In the genomic region with DNA sequence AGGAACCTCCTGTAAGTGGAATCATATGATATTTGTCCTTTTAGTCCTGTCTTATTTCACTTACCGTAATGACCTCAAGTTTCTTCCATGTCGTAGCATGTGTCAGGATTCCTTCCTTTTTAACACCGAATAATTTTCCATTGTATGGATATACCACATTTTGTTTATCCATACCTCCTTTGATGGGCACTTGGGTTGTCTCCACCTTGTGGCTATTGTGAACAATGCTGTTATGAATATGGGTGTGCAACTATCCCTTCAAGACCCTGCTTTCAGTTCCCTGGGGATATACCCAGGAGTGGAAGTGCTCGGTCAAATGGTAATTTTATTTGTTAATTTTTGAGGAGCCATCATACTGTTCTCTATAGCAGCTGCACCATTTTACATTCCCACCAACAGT, we compare ENCODE assay signal across 2 cellular contexts.
TF ChIP-seq lines count a peak whose summit lies in the region.

No MANE protein-coding gene starts in this region.

TF ChIP-seq in HCT116, 20 proteins besides CTCF, POLR2A, EP300 and RAD21 (continued from another document):
- TF ChIP-seq ZNF274 (IDR thresholded peaks at IDR 0.05; ENCODE audit: low read depth, low read length) (no peak), ZFX (IDR thresholded peaks at IDR 0.05) (no peak), TCF7L2 (IDR thresholded peaks at IDR 0.05; ENCODE audit: borderline replicate concordance, extremely low read depth, insufficient read depth, insufficient read length) (no peak), EZH2phosphoT487 (IDR thresholded peaks at IDR 0.05; ENCODE audit: borderline replicate concordance) (no peak), SRF (IDR thresholded peaks at IDR 0.05; ENCODE audit: low read depth) (no peak), YY1 (IDR thresholded peaks at IDR 0.05; ENCODE audit: extremely low read depth, insufficient replicate concordance, low read depth, low read length) (no peak), POLR2AphosphoS5 (IDR thresholded peaks at IDR 0.05; ENCODE audit: low read depth, low read length) (no peak), EZH2 (IDR thresholded peaks at IDR 0.05) (no peak), SP1 (IDR thresholded peaks at IDR 0.05; ENCODE audit: low read depth) (no peak), SIN3A (IDR thresholded peaks at IDR 0.05; ENCODE audit: low read depth) (no peak), EGR1 (IDR thresholded peaks at IDR 0.05; ENCODE audit: low read depth) (no peak), JUND (IDR thresholded peaks at IDR 0.05) (no peak), CEBPB (IDR thresholded peaks at IDR 0.05; ENCODE audit: low read depth) (no peak)
- TF ChIP-seq, protein P1, sequence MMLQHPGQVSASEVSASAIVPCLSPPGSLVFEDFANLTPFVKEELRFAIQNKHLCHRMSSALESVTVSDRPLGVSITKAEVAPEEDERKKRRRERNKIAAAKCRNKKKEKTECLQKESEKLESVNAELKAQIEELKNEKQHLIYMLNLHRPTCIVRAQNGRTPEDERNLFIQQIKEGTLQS (IDR thresholded peaks at IDR 0.05) = no peak
- TF ChIP-seq, protein P2, sequence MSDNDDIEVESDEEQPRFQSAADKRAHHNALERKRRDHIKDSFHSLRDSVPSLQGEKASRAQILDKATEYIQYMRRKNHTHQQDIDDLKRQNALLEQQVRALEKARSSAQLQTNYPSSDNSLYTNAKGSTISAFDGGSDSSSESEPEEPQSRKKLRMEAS (IDR thresholded peaks at IDR 0.05) = no peak
- TF ChIP-seq, protein P3, sequence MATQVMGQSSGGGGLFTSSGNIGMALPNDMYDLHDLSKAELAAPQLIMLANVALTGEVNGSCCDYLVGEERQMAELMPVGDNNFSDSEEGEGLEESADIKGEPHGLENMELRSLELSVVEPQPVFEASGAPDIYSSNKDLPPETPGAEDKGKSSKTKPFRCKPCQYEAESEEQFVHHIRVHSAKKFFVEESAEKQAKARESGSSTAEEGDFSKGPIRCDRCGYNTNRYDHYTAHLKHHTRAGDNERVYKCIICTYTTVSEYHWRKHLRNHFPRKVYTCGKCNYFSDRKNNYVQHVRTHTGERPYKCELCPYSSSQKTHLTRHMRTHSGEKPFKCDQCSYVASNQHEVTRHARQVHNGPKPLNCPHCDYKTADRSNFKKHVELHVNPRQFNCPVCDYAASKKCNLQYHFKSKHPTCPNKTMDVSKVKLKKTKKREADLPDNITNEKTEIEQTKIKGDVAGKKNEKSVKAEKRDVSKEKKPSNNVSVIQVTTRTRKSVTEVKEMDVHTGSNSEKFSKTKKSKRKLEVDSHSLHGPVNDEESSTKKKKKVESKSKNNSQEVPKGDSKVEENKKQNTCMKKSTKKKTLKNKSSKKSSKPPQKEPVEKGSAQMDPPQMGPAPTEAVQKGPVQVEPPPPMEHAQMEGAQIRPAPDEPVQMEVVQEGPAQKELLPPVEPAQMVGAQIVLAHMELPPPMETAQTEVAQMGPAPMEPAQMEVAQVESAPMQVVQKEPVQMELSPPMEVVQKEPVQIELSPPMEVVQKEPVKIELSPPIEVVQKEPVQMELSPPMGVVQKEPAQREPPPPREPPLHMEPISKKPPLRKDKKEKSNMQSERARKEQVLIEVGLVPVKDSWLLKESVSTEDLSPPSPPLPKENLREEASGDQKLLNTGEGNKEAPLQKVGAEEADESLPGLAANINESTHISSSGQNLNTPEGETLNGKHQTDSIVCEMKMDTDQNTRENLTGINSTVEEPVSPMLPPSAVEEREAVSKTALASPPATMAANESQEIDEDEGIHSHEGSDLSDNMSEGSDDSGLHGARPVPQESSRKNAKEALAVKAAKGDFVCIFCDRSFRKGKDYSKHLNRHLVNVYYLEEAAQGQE (IDR thresholded peaks at IDR 0.05; ENCODE audit: low read depth) = no peak
- TF ChIP-seq, protein P4, sequence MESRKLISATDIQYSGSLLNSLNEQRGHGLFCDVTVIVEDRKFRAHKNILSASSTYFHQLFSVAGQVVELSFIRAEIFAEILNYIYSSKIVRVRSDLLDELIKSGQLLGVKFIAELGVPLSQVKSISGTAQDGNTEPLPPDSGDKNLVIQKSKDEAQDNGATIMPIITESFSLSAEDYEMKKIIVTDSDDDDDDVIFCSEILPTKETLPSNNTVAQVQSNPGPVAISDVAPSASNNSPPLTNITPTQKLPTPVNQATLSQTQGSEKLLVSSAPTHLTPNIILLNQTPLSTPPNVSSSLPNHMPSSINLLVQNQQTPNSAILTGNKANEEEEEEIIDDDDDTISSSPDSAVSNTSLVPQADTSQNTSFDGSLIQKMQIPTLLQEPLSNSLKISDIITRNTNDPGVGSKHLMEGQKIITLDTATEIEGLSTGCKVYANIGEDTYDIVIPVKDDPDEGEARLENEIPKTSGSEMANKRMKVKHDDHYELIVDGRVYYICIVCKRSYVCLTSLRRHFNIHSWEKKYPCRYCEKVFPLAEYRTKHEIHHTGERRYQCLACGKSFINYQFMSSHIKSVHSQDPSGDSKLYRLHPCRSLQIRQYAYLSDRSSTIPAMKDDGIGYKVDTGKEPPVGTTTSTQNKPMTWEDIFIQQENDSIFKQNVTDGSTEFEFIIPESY (IDR thresholded peaks at IDR 0.05; ENCODE audit: extremely low read depth, insufficient replicate concordance, low read length) = no peak

TF ChIP-seq in HepG2, 621 proteins besides CTCF, POLR2A, EP300 and RAD21 (continued from another document):
- TF ChIP-seq, protein P5, sequence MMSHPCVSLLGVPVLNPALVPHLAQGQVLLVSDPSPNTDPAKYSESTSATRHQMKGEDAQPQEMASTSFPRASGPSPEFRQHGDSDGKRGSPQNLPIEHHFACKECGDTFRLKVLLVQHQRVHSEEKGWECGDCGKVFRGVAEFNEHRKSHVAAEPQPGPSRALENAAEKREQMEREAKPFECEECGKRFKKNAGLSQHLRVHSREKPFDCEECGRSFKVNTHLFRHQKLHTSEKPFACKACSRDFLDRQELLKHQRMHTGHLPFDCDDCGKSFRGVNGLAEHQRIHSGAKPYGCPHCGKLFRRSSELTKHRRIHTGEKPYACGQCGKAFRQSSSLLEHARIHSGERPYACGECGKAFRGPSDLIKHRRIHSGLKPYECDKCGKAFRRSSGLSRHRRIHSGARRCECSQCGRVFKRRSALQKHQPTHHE (CRISPR knock-in tag; IDR thresholded peaks at IDR 0.05; ENCODE audit: borderline replicate concordance) = no peak
- TF ChIP-seq RXRB (CRISPR knock-in tag; IDR thresholded peaks at IDR 0.05; ENCODE audit: borderline replicate concordance) (no peak), SSRP1 (CRISPR knock-in tag; IDR thresholded peaks at IDR 0.05) (no peak), NFIC (IDR thresholded peaks at IDR 0.05; ENCODE audit: low read length) (no peak)
